In genomic region chr16:81077077-81077940, GRCh38 we compare ENCODE assay signal across 8 cellular contexts. TPM values are rescaled to one million over a fixed set of nuclear protein-coding genes. Genes with fewer than 3 reads are reported as not detected.
DNase-seq lines count a peak whose midpoint lies in the region; ATAC-seq and TF ChIP-seq lines count a peak whose summit lies in the region.

Gene C16orf46, minus strand, starts transcription at chr16:81077238. Its CDS starts 13,283 bp downstream, at chr16:81063955.

- no peaks in the 10 kb centered on the region for H3K79me2 ChIP-seq in SK-N-SH (ENCODE audit: insufficient read depth)

- CTCF ChIA-PET in SK-N-SH (lab: Yijun Ruan, JAX) = interaction anchor here (0.8 to 1.5 kb wide), 4 partner anchors 41 to 112 kb away, joined by 3 to 7 read pairs (median 6); partner anchors contain the start of gene ATMIN

- H3K9ac ChIP-seq in SK-N-SH = peak within 1 kb of the TSS; percentile 92

- no peaks in the 10 kb centered on the region for H4K20me1 ChIP-seq in SK-N-SH (ENCODE audit: insufficient read depth)

- H3K36me3 ChIP-seq in SK-N-SH (replicated peaks in 1 of 2; ENCODE audit: control insufficient read depth in 1 of 2, insufficient read depth in 2 of 2, low read length in 1 of 2) = peaks cover 0 to 5% of the 10 kb centered on the region in 2 experiments
- no peaks in the 10 kb centered on the region for H3K36me3 ChIP-seq in thoracic aorta

- peak within 1 kb of the TSS; percentile 87 for H3K4me2 ChIP-seq in SK-N-SH

- no peaks in the 10 kb centered on the region for H3K36me3 Mint-ChIP-seq in activated naive CD8-positive, alpha-beta T cell treated with anti-CD3 and anti-CD28 coated beads for 36 hours
- H3K36me3 Mint-ChIP-seq in osteocyte (ENCODE audit: unreplicated experiment) = no peaks in the 10 kb centered on the region

- H3F3A ChIP-seq in SK-N-SH (replicated peaks; ENCODE audit: insufficient read depth) = peaks cover 8% of the 10 kb centered on the region

- peak; percentile 95 for DNase-seq in NCI-H1092 treated with DMSO at 0.1 percent for 48 hours (lab: John Stamatoyannopoulos, UW)
- peak; percentile 96 for DNase-seq in SK-N-SH
- peak; percentile 97 for DNase-seq in activated naive CD8-positive, alpha-beta T cell treated with anti-CD3 and anti-CD28 coated beads for 36 hours
- peak; percentile 98 for DNase-seq in Right ventricle myocardium inferior (ENCODE audit: missing footprints)
- DNase-seq in osteocyte (ENCODE audit: extremely low spot score, unreplicated experiment) = peak; percentile 99
- peak; percentile 89 for DNase-seq in thoracic aorta (ENCODE audit: low spot score)

- H3K27me3 Mint-ChIP-seq in activated naive CD8-positive, alpha-beta T cell treated with anti-CD3 and anti-CD28 coated beads for 36 hours = no peaks in the 10 kb centered on the region
- no peaks in the 10 kb centered on the region for H3K27me3 Mint-ChIP-seq in osteocyte (ENCODE audit: unreplicated experiment)

- peak within 1 kb of the TSS; percentile 91 for H2AFZ ChIP-seq in SK-N-SH (ENCODE audit: low read depth)

- H3K9me3 ChIP-seq in SK-N-SH (no peaks in the 10 kb centered on the region), thoracic aorta (no peaks in the 10 kb centered on the region)

- H3K4me1 ChIP-seq in SK-N-SH (ENCODE audit: control insufficient read depth in 1 of 2, insufficient read depth in 2 of 2, low read depth in 1 of 2, low read length in 1 of 2) (peaks cover 0 to 8% of the 10 kb centered on the region in 2 experiments; a peak in 1 of 4 replicates), thoracic aorta (ENCODE audit: control insufficient read depth in 1 of 2, low read depth in 2 of 2) (peaks cover 0 to 5% of the 10 kb centered on the region in 2 donors)

- H3K27ac ChIP-seq in SK-N-SH (ENCODE audit: low read depth in 2 of 2, low read length in 1 of 2) (peak within 1 kb of the TSS; percentile 91 to 93), thoracic aorta (peak within 1 kb of the TSS; percentile 91 to 95)

- H3K9me2 ChIP-seq in SK-N-SH = no peaks in the 10 kb centered on the region

- TF ChIP-seq EP300 in SK-N-SH (IDR thresholded peaks at IDR 0.05; ENCODE audit: borderline replicate concordance in 1 of 2, low read depth in 1 of 2, low read length in 1 of 2) = no peak

- H3K27me3 ChIP-seq in SK-N-SH (ENCODE audit: insufficient read depth) (no peaks in the 10 kb centered on the region), thoracic aorta (replicated peaks; ENCODE audit: insufficient read depth) (no peaks in the 10 kb centered on the region)

- no peak for TF ChIP-seq RAD21 in SK-N-SH (IDR thresholded peaks at IDR 0.05; ENCODE audit: low read length)

- 32% methylated on average over 30 of the region's 58 CpGs for WGBS in SK-N-SH (ENCODE audit: low lambda C conversion rate)

- no peak within 1 kb of the TSS for H3K27ac Mint-ChIP-seq in activated naive CD8-positive, alpha-beta T cell treated with anti-CD3 and anti-CD28 coated beads for 36 hours
- no peak within 1 kb of the TSS for H3K27ac Mint-ChIP-seq in osteocyte (ENCODE audit: unreplicated experiment)

- peak; percentile 86 for TF ChIP-seq POLR2A in GM10847 (IDR thresholded peaks at IDR 0.05; ENCODE audit: extremely low read depth, insufficient read length)

- H3K4me3 Mint-ChIP-seq in activated naive CD8-positive, alpha-beta T cell treated with anti-CD3 and anti-CD28 coated beads for 36 hours = peak within 1 kb of the TSS; percentile 2
- no peak within 1 kb of the TSS for H3K4me3 Mint-ChIP-seq in osteocyte (ENCODE audit: unreplicated experiment)

- peak; percentile 93 for ATAC-seq in HG02623 (IDR thresholded peaks at IDR 0.05; ENCODE audit: unreplicated experiment)
- ATAC-seq in Right ventricle myocardium inferior = peak; percentile 99
- peak; percentile 98 for ATAC-seq in thoracic aorta (ENCODE audit: insufficient number of reproducible peaks, low FRiP score, low read depth)

- H3K4me1 Mint-ChIP-seq in activated naive CD8-positive, alpha-beta T cell treated with anti-CD3 and anti-CD28 coated beads for 36 hours = peaks cover 2% of the 10 kb centered on the region
- H3K4me1 Mint-ChIP-seq in osteocyte (ENCODE audit: unreplicated experiment) = peaks cover 6% of the 10 kb centered on the region

- intact Hi-C loops in Right ventricle myocardium inferior (cut with DNase I) = loop anchor here (1.0 to 2.0 kb wide), 3 partner anchors 19 to 71 kb away; partner anchors contain the start of genes CENPN, CMC2 and GCSH

- TF ChIP-seq CTCF in SK-N-SH (IDR thresholded peaks at IDR 0.05) (no peak), osteocyte (IDR thresholded peaks at IDR 0.05) (no peak), thoracic aorta (IDR thresholded peaks at IDR 0.05) (no peak)

- no peaks in the 10 kb centered on the region for H3K9me3 Mint-ChIP-seq in activated naive CD8-positive, alpha-beta T cell treated with anti-CD3 and anti-CD28 coated beads for 36 hours
- H3K9me3 Mint-ChIP-seq in osteocyte (ENCODE audit: unreplicated experiment) = no peaks in the 10 kb centered on the region

- H3K4me3 ChIP-seq in SK-N-SH (ENCODE audit: low read depth in 2 of 2, low read length in 1 of 2) (peak within 1 kb of the TSS; percentile 71 to 90), thoracic aorta (peak within 1 kb of the TSS; percentile 86)

- POLR2A ChIA-PET in SK-N-SH (lab: Yijun Ruan, JAX) = interaction anchor here (0.7 to 1.3 kb wide), 6 partner anchors 42 to 340 kb away, joined by 3 to 5 read pairs (median 3); partner anchors contain the start of gene ATMIN

TF ChIP-seq in SK-N-SH, 30 proteins besides CTCF, POLR2A, EP300 and RAD21 (continues in another document):
- TF ChIP-seq GABPA (IDR thresholded peaks at IDR 0.05; ENCODE audit: low read depth) = peak; percentile 86
- peak; percentile 85 for TF ChIP-seq POLR2AphosphoS5 (IDR thresholded peaks at IDR 0.05; ENCODE audit: low read depth, low read length)
- peak; percentile 14; the same call in 1 of the 2 replicates for TF ChIP-seq FOXJ3 (CRISPR knock-in tag; IDR thresholded peaks at IDR 0.05)
- no peak for TF ChIP-seq TEAD4 (IDR thresholded peaks at IDR 0.05; ENCODE audit: borderline replicate concordance, insufficient read depth)
- 0 out of 2 replicates have a peak, but pooled peaks have one; percentile 2 for TF ChIP-seq FOSL2 (IDR thresholded peaks at IDR 0.05; ENCODE audit: borderline replicate concordance, low read depth)
- TF ChIP-seq JUND (IDR thresholded peaks at IDR 0.05) = no peak
- TF ChIP-seq FOXM1 (IDR thresholded peaks at IDR 0.05; ENCODE audit: low read depth) = no peak
- peak; percentile 33 for TF ChIP-seq CHD2 (IDR thresholded peaks at IDR 0.05; ENCODE audit: low read length, partially characterized antibody)
- TF ChIP-seq EZH2phosphoT487 (IDR thresholded peaks at IDR 0.05; ENCODE audit: borderline replicate concordance, low read depth) = no peak
- no peak for TF ChIP-seq IRF3 (IDR thresholded peaks at IDR 0.05; ENCODE audit: low read depth, low read length)
- peak; percentile 89 for TF ChIP-seq MAX (IDR thresholded peaks at IDR 0.05; ENCODE audit: low read depth)
- peak; percentile 16; the same call in 1 of the 2 replicates for TF ChIP-seq REST (IDR thresholded peaks at IDR 0.05; ENCODE audit: low read depth, low read length)
- no peak for TF ChIP-seq RFX5 (IDR thresholded peaks at IDR 0.05; ENCODE audit: low read length)
- peak; percentile 73; the same call in 1 of the 2 replicates for TF ChIP-seq SIN3A (IDR thresholded peaks at IDR 0.05; ENCODE audit: borderline replicate concordance, low read depth, low read length)

RNA-seq across cellular contexts. Expression of gene C16orf46, which starts in this region (rescaled TPM):
- polyA plus RNA-seq in SK-N-SH (2012; rRNA removed) = 1.2 and 1.5 TPM in 2 replicates
- polyA plus RNA-seq in SK-N-SH (2012; cell fraction: cytosol; rRNA removed) = 1.00 and 1.4 TPM in 2 replicates
- polyA plus RNA-seq in SK-N-SH (2012; cell fraction: nucleus; rRNA removed) = 1.1 and 2.6 TPM in 2 replicates
- total RNA-seq in activated naive CD8-positive, alpha-beta T cell treated with anti-CD3 and anti-CD28 coated beads for 36 hours = under 1 TPM; 0.36 to 0.39 TPM
- total RNA-seq in Right ventricle myocardium inferior = 0.62 TPM
- total RNA-seq in osteocyte = 1.5 TPM in 1 of 2 replicates, not detected in the other
- 1 to 10 TPM in 1 of 2 donors, under 1 TPM in 1; 0.54 to 1.3 TPM for total RNA-seq in thoracic aorta

Comparison
In these comparisons a context has a peak if more than half of its experiments do, and no peak if none do; other contexts are left out.
1. Peak in every context shown above with its lines: DNase-seq, ATAC-seq, H3K4me3 ChIP-seq and H3K27ac ChIP-seq.
2. Peak in DNase-seq in activated naive CD8-positive, alpha-beta T cell treated with anti-CD3 and anti-CD28 coated beads for 36 hours; RNA of the gene not detected or under 1 TPM.
3. Peak in DNase-seq and ATAC-seq in Right ventricle myocardium inferior; RNA of the gene not detected or under 1 TPM.